In the genomic region with DNA sequence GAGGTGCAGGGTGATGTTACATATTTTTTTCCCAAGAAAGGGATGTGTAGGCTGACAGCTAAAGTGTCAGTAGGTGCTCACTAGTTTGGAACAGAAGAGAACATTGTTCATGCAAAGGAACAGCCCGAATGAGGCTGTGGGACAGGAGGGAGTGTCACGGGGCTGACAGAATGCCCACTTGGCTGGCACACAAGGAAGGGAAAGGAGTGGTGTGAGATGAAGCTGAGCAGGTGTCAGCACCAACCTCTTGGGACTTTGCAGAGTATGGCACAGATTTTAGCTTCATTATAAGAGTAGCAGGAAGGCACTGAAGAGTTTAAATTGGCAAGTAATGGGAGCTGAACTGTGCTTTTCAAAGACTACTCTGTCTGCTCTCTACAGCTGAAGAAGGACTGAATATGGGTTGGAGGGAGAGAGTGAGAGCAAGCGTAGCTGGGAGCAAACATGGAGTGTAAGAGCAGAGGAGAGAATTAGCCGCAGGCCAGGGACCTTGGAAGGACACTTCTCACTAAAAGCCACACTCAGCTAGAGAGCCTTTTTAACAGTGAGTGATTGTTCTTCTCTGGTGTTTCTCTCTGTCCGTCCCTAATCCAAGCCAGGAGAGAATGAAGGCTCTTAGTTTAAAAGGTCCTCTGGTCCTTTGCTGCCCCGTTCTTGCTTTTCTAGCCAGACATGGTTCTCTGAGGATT, we compare ENCODE assay signal across 11 cellular contexts. TPM values are rescaled to one million over a fixed set of nuclear protein-coding genes. Genes with fewer than 3 reads are reported as not detected.
A peak's percentile ranks its signal among the peaks of the same experiment; 100 is the strongest.
DNase-seq lines count a peak whose midpoint lies in the region; ATAC-seq lines count a peak whose summit lies in the region.
"Not testable (repeated sequence)": the region's sequence is repeated elsewhere in the genome, so short reads cannot be mapped to it uniquely, and the experiment has no call there.
"Had no signal": no experiment of that assay in that cellular context is flagged by ENCODE, and none has a peak within 500 bp of the region (broad histone marks: within the 10 kb centered on the region; RNA-seq: fewer than 3 reads in every experiment).

No MANE protein-coding gene starts in this region.

- peak; percentile 89 for ATAC-seq in Right ventricle myocardium superior (ENCODE audit: poor library complexity)
- peak; percentile 93 for ATAC-seq in left ventricle myocardium superior

- DNase-seq in G401 (ENCODE audit: low spot score), result peak; percentile 84
- DNase-seq in NCI-H2107 treated with DMSO at 0.1 percent for 48 hours (lab: John Stamatoyannopoulos, UW; ENCODE audit: unreplicated experiment), result peak; percentile 14
- DNase-seq in cerebellar cortex (ENCODE audit: low spot score), result peak; percentile 80
- DNase-seq in Right ventricle myocardium superior, left ventricle myocardium superior: not testable (repeated sequence)
- DNase-seq in midbrain (lab: John Stamatoyannopoulos, UW), result peak; percentile 42

- intact Hi-C loops in Right ventricle myocardium superior (cut with DNase I); left ventricle myocardium superior (cut with micrococcal nuclease): not testable (repeated sequence)

- in situ Hi-C loops in G401 (cut with HindIII; ENCODE audit: low sequenced_read_pairs), result not testable (repeated sequence)

RNA-seq across cellular contexts. Expression of a gene that starts 35.0 kb away (rescaled TPM):
- total RNA-seq in G401 (2014; rRNA removed; shearing (Covaris generic)), result 7.9 and 11.1 TPM in 2 replicates
- 0.19 TPM for total RNA-seq in Right ventricle myocardium superior
- not detected for total RNA-seq in left ventricle myocardium superior
- total RNA-seq: A172; CD4-positive, CD25-positive, alpha-beta regulatory T cell; CD8-positive, alpha-beta memory T cell; GM23248; HepG2 had no signal
